18 cellular contexts compared by ENCODE assay signal in the genomic region with DNA sequence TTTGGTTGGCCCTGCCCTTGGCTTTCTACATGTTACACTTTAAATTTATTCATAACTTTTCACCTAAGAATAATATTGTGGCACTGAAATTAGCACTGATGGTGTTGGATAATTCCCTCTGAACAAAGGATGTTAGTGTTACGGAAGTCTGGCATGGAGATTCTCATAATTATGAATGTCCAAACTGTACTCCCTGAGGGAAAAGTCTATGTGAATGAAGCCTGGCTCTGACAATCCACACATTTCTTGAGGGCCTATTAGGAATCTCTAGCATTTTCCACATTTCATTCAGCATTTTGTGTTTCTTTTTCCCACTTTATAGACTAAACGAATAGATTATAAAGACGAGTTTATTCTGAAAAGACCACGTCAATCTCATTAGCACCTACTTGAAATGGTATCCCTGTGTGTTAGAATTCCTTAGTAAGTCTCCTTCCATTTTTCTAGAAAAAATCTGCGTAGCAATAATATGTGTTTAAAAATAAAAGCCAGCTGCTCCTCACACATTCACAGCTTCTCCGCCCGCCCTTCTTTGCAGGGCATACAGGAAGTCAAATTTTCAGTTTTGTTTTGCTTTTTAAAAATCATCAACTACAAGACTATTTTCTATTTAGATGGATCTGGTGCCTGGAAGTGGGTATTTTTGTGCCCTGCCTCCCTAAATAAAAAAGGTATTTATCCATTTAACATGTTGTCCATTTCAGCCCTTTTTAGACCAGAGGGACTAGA.
DNase-seq lines count a peak whose midpoint lies in the region; ATAC-seq and TF ChIP-seq lines count a peak whose summit lies in the region.
"Had no signal": no experiment of that assay in that cellular context is flagged by ENCODE, and none has a peak within 500 bp of the region (broad histone marks: within the 10 kb centered on the region; RNA-seq: fewer than 3 reads in every experiment).

No MANE protein-coding gene starts in this region.

- H3K27ac Mint-ChIP-seq in CD8-positive, alpha-beta memory T cell, result peak overlapping the region in 4 of 8 donors; percentile 4 to 59 (median 24)
- H3K27ac Mint-ChIP-seq in immature natural killer cell, result peak overlapping the region; percentile 80 to 96 (median 91)
- H3K27ac Mint-ChIP-seq: activated CD4-positive, alpha-beta memory T cell treated with anti-CD3 and anti-CD28 coated beads for 36 hours; activated T-helper 1 cell treated with anti-CD3 and anti-CD28 coated beads, Interleukin-12 subunit alpha, Interleukin-12 subunit beta, Interleukin-2, Interleukin-4 antibody, amounts not matched to agents 30 ng/mL and 10 ng/mL and 1 ng/mL, durations not matched to agents 14 hours and 24 hours and 36 hours had no signal

- CTCF ChIA-PET in CD8-positive, alpha-beta memory T cell (lab: Charles Lee), result no interaction called here

- intact Hi-C loops in breast epithelium (cut with DNase I; ENCODE audit: low total_unique reads), result no loop called here

- H3K9me3 ChIP-seq in CD8-positive, alpha-beta memory T cell (ENCODE audit: low read length), result no peaks in the 10 kb centered on the region
- no peaks in the 10 kb centered on the region for H3K9me3 ChIP-seq in breast epithelium
- H3K9me3 ChIP-seq: left lung, upper lobe of left lung had no signal

- no peaks in the 10 kb centered on the region for H3K27me3 Mint-ChIP-seq in CD8-positive, alpha-beta memory T cell
- peaks cover 2 to 3% (median 3%) of the 10 kb centered on the region in 3 donors for H3K27me3 Mint-ChIP-seq in immature natural killer cell (ENCODE audit: low read depth in 3 of 3)

- H3K27ac ChIP-seq in CD8-positive, alpha-beta memory T cell (ENCODE audit: low read depth, low read length), result no peak overlapping the region
- no peak overlapping the region for H3K27ac ChIP-seq in breast epithelium
- H3K27ac ChIP-seq: foreskin keratinocyte, left lung, parathyroid adenoma, upper lobe of left lung had no signal

- no peaks in the 10 kb centered on the region for H3K36me3 Mint-ChIP-seq in CD8-positive, alpha-beta memory T cell
- no peaks in the 10 kb centered on the region for H3K36me3 Mint-ChIP-seq in immature natural killer cell
- H3K36me3 Mint-ChIP-seq: activated CD4-positive, alpha-beta memory T cell treated with anti-CD3 and anti-CD28 coated beads for 36 hours had no signal

- DNase-seq in CD8-positive, alpha-beta memory T cell, result peak in 1 of 5 donors; percentile 3
- peak; percentile 35 for DNase-seq in GM20000 (ENCODE audit: low spot score)
- DNase-seq in immature natural killer cell, result peak; percentile 40 to 46 (median 40)
- no peak for DNase-seq in AG20443 (ENCODE audit: low spot score)
- no peak for DNase-seq in COR-L47 (lab: John Stamatoyannopoulos, UW)
- no peak for DNase-seq in breast epithelium (ENCODE audit: low spot score in 2 of 2)
- DNase-seq: activated CD4-positive, alpha-beta memory T cell treated with anti-CD3 and anti-CD28 coated beads for 36 hours; amniotic stem cell; foreskin keratinocyte; GDM1; left lung; NCI-H774; stimulated activated naive CD8-positive, alpha-beta T cell treated with anti-CD3 and anti-CD28 coated beads, Interleukin-15, Interleukin-2, amounts not matched to agents 100 U/mL and 50 U/mL, for 24 hours had no signal

- no peak overlapping the region for H3K4me3 ChIP-seq in CD8-positive, alpha-beta memory T cell (ENCODE audit: low read length)
- no peak overlapping the region for H3K4me3 ChIP-seq in breast epithelium
- H3K4me3 ChIP-seq: left lung, upper lobe of left lung had no signal

- POLR2A ChIA-PET in CD8-positive, alpha-beta memory T cell (lab: Charles Lee), result no interaction called here

- ATAC-seq in HG02943 (IDR thresholded peaks at IDR 0.05; ENCODE audit: low read depth, unreplicated experiment) (peak; percentile 75), GM18519 (IDR thresholded peaks at IDR 0.05; ENCODE audit: low FRiP score, unreplicated experiment) (no peak)
- ATAC-seq: foreskin keratinocyte, left lung had no signal

- no peaks in the 10 kb centered on the region for H3K36me3 ChIP-seq in CD8-positive, alpha-beta memory T cell (ENCODE audit: insufficient read depth, low read length)
- no peaks in the 10 kb centered on the region for H3K36me3 ChIP-seq in breast epithelium
- H3K36me3 ChIP-seq: left lung, upper lobe of left lung had no signal

- H3K9me3 Mint-ChIP-seq in CD8-positive, alpha-beta memory T cell, result no peaks in the 10 kb centered on the region
- H3K9me3 Mint-ChIP-seq in immature natural killer cell, result no peaks in the 10 kb centered on the region
- H3K9me3 Mint-ChIP-seq: activated CD4-positive, alpha-beta memory T cell treated with anti-CD3 and anti-CD28 coated beads for 36 hours had no signal

- H3K4me1 ChIP-seq in CD8-positive, alpha-beta memory T cell (ENCODE audit: insufficient read depth, low read length), result peaks cover 6% of the 10 kb centered on the region
- H3K4me1 ChIP-seq in breast epithelium, result no peaks in the 10 kb centered on the region
- H3K4me1 ChIP-seq: left lung, parathyroid adenoma had no signal

- no peak for TF ChIP-seq CTCF in GM20000 (IDR thresholded peaks at IDR 0.05; ENCODE audit: extremely low read depth, missing control alignments)
- no peak for TF ChIP-seq CTCF in breast epithelium (IDR thresholded peaks at IDR 0.05)

- H3K4me1 Mint-ChIP-seq in CD8-positive, alpha-beta memory T cell, result peaks cover 17 to 31% (median 20%) of the 10 kb centered on the region in 3 donors
- peaks cover 38 to 54% of the 10 kb centered on the region in 2 donors for H3K4me1 Mint-ChIP-seq in immature natural killer cell

- H3K4me3 Mint-ChIP-seq in CD8-positive, alpha-beta memory T cell, result peak overlapping the region in 6 of 7 donors; percentile 25 to 83 (median 51)
- H3K4me3 Mint-ChIP-seq in immature natural killer cell, result peak overlapping the region; percentile 82 to 95 (median 87)
- H3K4me3 Mint-ChIP-seq: activated CD4-positive, alpha-beta memory T cell treated with anti-CD3 and anti-CD28 coated beads for 36 hours had no signal

- TF ChIP-seq POLR2A in breast epithelium (IDR thresholded peaks at IDR 0.05), result no peak

- no peaks in the 10 kb centered on the region for H3K27me3 ChIP-seq in CD8-positive, alpha-beta memory T cell (ENCODE audit: insufficient read depth, low read length, poor library complexity, severe bottlenecking)
- H3K27me3 ChIP-seq in breast epithelium, result no peaks in the 10 kb centered on the region
- H3K27me3 ChIP-seq: foreskin keratinocyte, left lung, upper lobe of left lung had no signal

Comparison
In these comparisons a context has a peak if more than half of its experiments do, and no peak if none do; other contexts are left out.
1. DNase-seq: peak in GM20000 (single experiment) and immature natural killer cell (3 of 3); none in AG20443 (single experiment), COR-L47 (single experiment) and breast epithelium (0 of 2).